ENCODE assay signal across 8 cellular contexts in genomic region chr2:30232027-30232800, GRCh38. TPM values are rescaled to one million over a fixed set of nuclear protein-coding genes. Genes with fewer than 3 reads are reported as not detected.
DNase-seq lines count a peak whose midpoint lies in the region; ATAC-seq and TF ChIP-seq lines count a peak whose summit lies in the region.

No MANE protein-coding gene starts in this region.

- ATAC-seq in Right ventricle myocardium inferior, result peak; percentile 29
- ATAC-seq in HG03354 (IDR thresholded peaks at IDR 0.05; ENCODE audit: poor library complexity, severe bottlenecking, unreplicated experiment), result peak; percentile 35
- ATAC-seq in RWPE2 (ENCODE audit: low read depth), result peak; percentile 24; the same call in 2 of the 3 replicates
- peak; percentile 33 to 39 for ATAC-seq in left cardiac atrium

- no peaks in the 10 kb centered on the region for H3K36me3 ChIP-seq in RWPE2 (ENCODE audit: low read depth)

- no peaks in the 10 kb centered on the region for H3K27me3 ChIP-seq in RWPE2 (ENCODE audit: insufficient read depth, poor library complexity, severe bottlenecking)

- intact Hi-C loops in Right ventricle myocardium inferior (cut with DNase I) (loop anchor here (2.0 to 5.0 kb wide), 3 partner anchors 70 to 205 kb away; no protein-coding TSS in a partner anchor), cardiac septum (cut with DNase I) (loop anchor here (5.0 kb wide), 2 partner anchors 115 to 335 kb away; no protein-coding TSS in a partner anchor), left cardiac atrium (cut with DNase I) (loop anchor here in 1 of 2 donors (10.0 kb wide), 2 partner anchors 113 to 213 kb away; partner anchors contain the start of gene LCLAT1)

- H3K4me3 ChIP-seq in RWPE2 (ENCODE audit: severe bottlenecking), result peak overlapping the region; percentile 48

- no peaks in the 10 kb centered on the region for H3K4me1 ChIP-seq in RWPE2 (ENCODE audit: insufficient read depth, poor library complexity, severe bottlenecking)

- DNase-seq in Right ventricle myocardium inferior (ENCODE audit: missing footprints) (peak; percentile 81), cardiac septum (ENCODE audit: low spot score) (no peak), RWPE2 (ENCODE audit: low spot score) (no peak), left cardiac atrium (peak; percentile 63), retina (peak; percentile 88), amniotic stem cell (lab: John Stamatoyannopoulos, UW) (no peak)
- DNase-seq in activated gamma-delta T cell treated with anti-CD3 and anti-CD28 coated beads, Interleukin-2, amount 50 U/mL, for 16 hours (ENCODE audit: low read depth), result peak; percentile 66

- H3K27ac ChIP-seq in RWPE2 (ENCODE audit: poor library complexity, severe bottlenecking), result no peak overlapping the region

- no peak for TF ChIP-seq CTCF in RWPE2 (IDR thresholded peaks at IDR 0.05; ENCODE audit: poor library complexity, severe bottlenecking)

- H3K9me3 ChIP-seq in RWPE2 (ENCODE audit: severe bottlenecking), result no peaks in the 10 kb centered on the region

RNA-seq across cellular contexts. Expression of gene LBH, which starts 0.9 kb away (rescaled TPM):
- total RNA-seq in Right ventricle myocardium inferior (133 TPM), cardiac septum (208 TPM), left cardiac atrium (10 to 100 TPM; 14.6 to 19.1 TPM)

Comparison
In these comparisons a context has a peak if more than half of its experiments do, and no peak if none do; other contexts are left out.
1. DNase-seq: peak in Right ventricle myocardium inferior (single experiment), activated gamma-delta T cell treated with anti-CD3 and anti-CD28 coated beads, Interleukin-2, amount 50 U/mL, for 16 hours (single experiment), left cardiac atrium (single experiment) and retina (single experiment); none in cardiac septum (single experiment), RWPE2 (single experiment) and amniotic stem cell (single experiment).
2. Peak in every context shown above with its lines, with median percentiles within 50 percentile points of each other: ATAC-seq.